17 cellular contexts compared by ENCODE assay signal in genomic region chr1:100565533-100565932, GRCh38. TPM values are rescaled to one million over a fixed set of nuclear protein-coding genes. Genes with fewer than 3 reads are reported as not detected.
"Had no signal": no experiment of that assay in that cellular context is flagged by ENCODE, and none has a peak within 500 bp of the region (broad histone marks: within the 10 kb centered on the region; RNA-seq: fewer than 3 reads in every experiment).

No MANE protein-coding gene starts in this region.

- H3K36me3 ChIP-seq: ascending aorta, tibial nerve, vagina had no signal

- H3K4me1 ChIP-seq: ascending aorta, tibial nerve, vagina had no signal

- H3K9me3 ChIP-seq: ascending aorta, vagina had no signal

- DNase-seq: activated effector memory CD4-positive, alpha-beta T cell treated with anti-CD3 and anti-CD28 coated beads, Interleukin-2, amount 50 U/mL, for 16 hours; activated T-cell treated with anti-CD3 and anti-CD28 coated beads, Interleukin-2, amount 50 U/mL, for 72 hours; erythroblast; foreskin melanocyte; hypothalamus; islet precursor cell; midbrain; stimulated activated naive CD8-positive, alpha-beta T cell treated with anti-CD3 and anti-CD28 coated beads, Interleukin-15, Interleukin-2, amounts not matched to agents 100 U/mL and 50 U/mL, for 24 hours; substantia nigra had no signal

- ATAC-seq: activated CD4-positive, CD25-positive, alpha-beta regulatory T cell treated with anti-CD3 and anti-CD28 coated beads, Interleukin-2, amount 50 U/mL, for 24 hours; activated T-cell treated with anti-CD3 and anti-CD28 coated beads, Interleukin-2, amount 50 U/mL, for 72 hours; left lobe of liver; stimulated activated naive CD8-positive, alpha-beta T cell treated with anti-CD3 and anti-CD28 coated beads, Interleukin-15, Interleukin-2, amounts not matched to agents 100 U/mL and 50 U/mL, for 24 hours had no signal

- H3K4me3 ChIP-seq: ascending aorta, coronary artery, lung, tibial nerve, vagina had no signal

- H3K27me3 ChIP-seq: ascending aorta, tibial nerve, vagina had no signal

- H3K27ac ChIP-seq: ascending aorta, coronary artery, tibial nerve, vagina had no signal

- FAIRE-seq: endometrium had no signal

RNA-seq across cellular contexts. Expression of gene GPR88, which starts 27.6 kb away (rescaled TPM):
- total RNA-seq: activated T-cell treated with anti-CD3 and anti-CD28 coated beads, Interleukin-2, amount 50 U/mL, for 72 hours; ascending aorta had no signal
